ENCODE assay signal across 12 cellular contexts in the genomic region with DNA sequence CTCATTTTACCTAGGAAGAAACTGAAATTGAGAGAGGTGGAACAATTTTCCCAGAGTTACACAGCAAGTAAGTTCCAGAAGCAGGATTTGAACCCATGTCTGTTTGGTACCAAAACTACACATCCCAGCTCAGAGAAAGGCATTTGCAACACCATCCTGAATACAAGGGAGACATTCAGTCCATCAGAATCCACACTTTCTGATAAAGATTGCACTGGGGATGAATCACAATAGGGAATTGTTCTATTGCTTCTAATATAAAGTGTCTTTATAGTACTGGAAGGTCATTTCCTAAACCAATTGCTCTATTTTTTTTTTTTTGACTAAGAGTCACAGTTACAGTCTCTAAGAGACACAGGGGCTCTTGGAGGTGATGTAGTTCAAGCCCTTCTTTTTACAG.
DNase-seq lines count a peak whose midpoint lies in the region; ATAC-seq lines count a peak whose summit lies in the region.
"Had no signal": no experiment of that assay in that cellular context is flagged by ENCODE, and none has a peak within 500 bp of the region (broad histone marks: within the 10 kb centered on the region; RNA-seq: fewer than 3 reads in every experiment).

No MANE protein-coding gene starts in this region.

- H3K4me1 Mint-ChIP-seq in activated CD8-positive, alpha-beta T cell treated with anti-CD3 and anti-CD28 coated beads, Interleukin-2, amount 10 ng/mL, durations not matched to agents 7 days and 5 days (ENCODE audit: low read depth), result no peaks in the 10 kb centered on the region

- CTCF ChIA-PET in activated CD8-positive, alpha-beta T cell treated with anti-CD3 and anti-CD28 coated beads, Interleukin-2, amount 10 ng/mL, durations not matched to agents 7 days and 5 days (lab: Charles Lee), result no interaction called here

- H3K9me3 Mint-ChIP-seq in activated CD8-positive, alpha-beta T cell treated with anti-CD3 and anti-CD28 coated beads, Interleukin-2, amount 10 ng/mL, durations not matched to agents 7 days and 5 days (ENCODE audit: insufficient read depth), result no peaks in the 10 kb centered on the region

- no peaks in the 10 kb centered on the region for H3K27me3 Mint-ChIP-seq in activated CD8-positive, alpha-beta T cell treated with anti-CD3 and anti-CD28 coated beads, Interleukin-2, amount 10 ng/mL, durations not matched to agents 7 days and 5 days (ENCODE audit: low read depth)
- H3K27me3 Mint-ChIP-seq: CD4-positive, CD25-positive, alpha-beta regulatory T cell had no signal

- no peaks in the 10 kb centered on the region for H3K36me3 Mint-ChIP-seq in activated CD8-positive, alpha-beta T cell treated with anti-CD3 and anti-CD28 coated beads, Interleukin-2, amount 10 ng/mL, durations not matched to agents 7 days and 5 days (ENCODE audit: low read depth)
- H3K36me3 Mint-ChIP-seq: CD4-positive, CD25-positive, alpha-beta regulatory T cell; CD8-positive, alpha-beta memory T cell had no signal

- peak; percentile 83 for DNase-seq in COLO829 (ENCODE audit: low spot score)
- DNase-seq in globus pallidus (ENCODE audit: low spot score), result peak; percentile 68
- DNase-seq in middle frontal gyrus (ENCODE audit: extremely low spot score, low spot score), result peak; percentile 19
- DNase-seq in activated CD8-positive, alpha-beta T cell treated with anti-CD3 and anti-CD28 coated beads, Interleukin-2, amount 10 ng/mL, durations not matched to agents 7 days and 5 days, result no peak
- no peak for DNase-seq in KBM-7
- DNase-seq: BE2C; C1 segment of cervical spinal cord; CD4-positive, CD25-positive, alpha-beta regulatory T cell; CD8-positive, alpha-beta memory T cell; GF-D8; GM23248 had no signal

- POLR2A ChIA-PET in activated CD8-positive, alpha-beta T cell treated with anti-CD3 and anti-CD28 coated beads, Interleukin-2, amount 10 ng/mL, durations not matched to agents 7 days and 5 days (lab: Charles Lee), result no interaction called here

- in situ Hi-C loops in KBM-7 (cut with MboI; ENCODE audit: low pct_unique_long_range_greater_than_20kb, low sequenced_read_pairs), result no loop called here

- no peak overlapping the region for H3K27ac Mint-ChIP-seq in activated CD8-positive, alpha-beta T cell treated with anti-CD3 and anti-CD28 coated beads, Interleukin-2, amount 10 ng/mL, durations not matched to agents 7 days and 5 days
- H3K27ac Mint-ChIP-seq: CD4-positive, CD25-positive, alpha-beta regulatory T cell; CD8-positive, alpha-beta memory T cell had no signal

- no peak overlapping the region for H3K4me3 Mint-ChIP-seq in activated CD8-positive, alpha-beta T cell treated with anti-CD3 and anti-CD28 coated beads, Interleukin-2, amount 10 ng/mL, durations not matched to agents 7 days and 5 days
- H3K4me3 Mint-ChIP-seq: CD4-positive, CD25-positive, alpha-beta regulatory T cell; CD8-positive, alpha-beta memory T cell had no signal

- ATAC-seq in activated CD8-positive, alpha-beta T cell treated with anti-CD3 and anti-CD28 coated beads, Interleukin-2, amount 10 ng/mL, durations not matched to agents 7 days and 5 days, result no peak
- no peak for ATAC-seq in GM18909 (IDR thresholded peaks at IDR 0.05; ENCODE audit: poor library complexity, unreplicated experiment)

Comparison
In these comparisons a context has a peak if more than half of its experiments do, and no peak if none do; other contexts are left out.
1. DNase-seq: peak in COLO829 (single experiment), globus pallidus (single experiment) and middle frontal gyrus (single experiment); none in activated CD8-positive, alpha-beta T cell treated with anti-CD3 and anti-CD28 coated beads, Interleukin-2, amount 10 ng/mL, durations not matched to agents 7 days and 5 days (single experiment) and KBM-7 (single experiment).